Comparison of ENCODE assay signal across 34 cellular contexts in the genomic region with DNA sequence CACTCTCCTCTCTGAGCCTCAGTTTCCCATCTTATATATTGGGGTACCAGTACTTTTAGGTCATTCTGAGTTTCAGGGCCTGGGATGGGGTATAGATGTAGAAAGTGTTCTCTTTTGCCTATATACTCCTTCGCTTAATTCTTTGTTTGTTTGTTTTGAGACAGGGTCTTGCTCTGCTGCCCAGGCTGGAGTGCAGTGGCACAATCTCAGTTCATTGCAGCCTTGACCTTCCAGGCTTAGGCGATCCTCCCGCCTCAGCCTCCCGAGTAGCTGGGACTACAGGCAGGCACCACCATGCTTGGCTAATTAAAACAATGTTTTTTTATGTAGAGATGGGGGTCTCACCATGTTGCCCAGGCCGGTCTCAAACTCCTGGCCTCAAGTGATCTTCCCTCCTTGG. TPM values are rescaled to one million over a fixed set of nuclear protein-coding genes. Genes with fewer than 3 reads are reported as not detected.
"Had no signal": no experiment of that assay in that cellular context is flagged by ENCODE, and none has a peak within 500 bp of the region (broad histone marks: within the 10 kb centered on the region; RNA-seq: fewer than 3 reads in every experiment).

No MANE protein-coding gene starts in this region.

- H3K27ac Mint-ChIP-seq: activated CD4-positive, alpha-beta memory T cell treated with anti-CD3 and anti-CD28 coated beads, Interleukin-2, amount 10 ng/mL, durations not matched to agents 7 days and 5 days; activated CD4-positive, alpha-beta T cell treated with anti-CD3 and anti-CD28 coated beads for 36 hours; activated CD4-positive, alpha-beta T cell treated with anti-CD3 and anti-CD28 coated beads, Interleukin-2, amount 10 ng/mL, durations not matched to agents 7 days and 5 days; activated CD8-positive, alpha-beta memory T cell treated with anti-CD3 and anti-CD28 coated beads, Interleukin-2, amount 10 ng/mL, durations not matched to agents 7 days and 5 days; activated CD8-positive, alpha-beta T cell treated with anti-CD3 and anti-CD28 coated beads, Interleukin-2, amount 10 ng/mL, durations not matched to agents 7 days and 5 days; activated naive CD4-positive, alpha-beta T cell treated with anti-CD3 and anti-CD28 coated beads for 36 hours; activated naive CD4-positive, alpha-beta T cell treated with anti-CD3 and anti-CD28 coated beads, Interleukin-2, amount 50 U/mL, for 72 hours; activated naive CD8-positive, alpha-beta T cell treated with anti-CD3 and anti-CD28 coated beads for 36 hours; activated T-cell treated with anti-CD3 and anti-CD28 coated beads, Interleukin-2, amount 50 U/mL, for 24 hours; activated T-helper 2 cell treated with anti-CD3 and anti-CD28 coated beads, Interferon-gamma antibody, Interleukin-2, Interleukin-4, amounts not matched to agents 10 μg/mL and 5 μg/mL and 100 μg/mL, durations not matched to agents 14 hours and 24 hours and 36 hours; brain; T-cell; T-helper 2 cell treated with Interferon-gamma antibody and Interleukin-4, amounts not matched to agents 5 μg/mL and 100 μg/mL, for 36 hours had no signal

- H3K36me3 Mint-ChIP-seq: activated CD8-positive, alpha-beta memory T cell treated with anti-CD3 and anti-CD28 coated beads, Interleukin-2, amount 10 ng/mL, durations not matched to agents 7 days and 5 days; activated naive CD4-positive, alpha-beta T cell treated with anti-CD3 and anti-CD28 coated beads, Interleukin-2, amount 50 U/mL, for 72 hours; activated naive CD8-positive, alpha-beta T cell treated with anti-CD3 and anti-CD28 coated beads for 36 hours; T-cell had no signal

- DNase-seq: activated CD4-positive, alpha-beta memory T cell treated with anti-CD3 and anti-CD28 coated beads, Interleukin-2, amount 10 ng/mL, durations not matched to agents 7 days and 5 days; activated CD4-positive, alpha-beta T cell treated with anti-CD3 and anti-CD28 coated beads for 1 hour; activated CD4-positive, alpha-beta T cell treated with anti-CD3 and anti-CD28 coated beads for 36 hours; activated CD4-positive, alpha-beta T cell treated with anti-CD3 and anti-CD28 coated beads for 48 hours; activated CD4-positive, alpha-beta T cell treated with anti-CD3 and anti-CD28 coated beads, Interleukin-2, amount 10 ng/mL, durations not matched to agents 7 days and 5 days; activated CD4-positive, alpha-beta T cell treated with anti-CD3 and anti-CD28 coated beads, Interleukin-2, amount 50 U/mL, for 48 hours; activated CD4-positive, CD25-positive, alpha-beta regulatory T cell; activated CD8-positive, alpha-beta memory T cell treated with anti-CD3 and anti-CD28 coated beads for 24 hours; activated CD8-positive, alpha-beta memory T cell treated with anti-CD3 and anti-CD28 coated beads, Interleukin-2, amount 10 ng/mL, durations not matched to agents 7 days and 5 days; activated CD8-positive, alpha-beta memory T cell treated with anti-CD3 and anti-CD28 coated beads, Interleukin-2, amount 50 U/mL, for 48 hours; activated CD8-positive, alpha-beta T cell treated with anti-CD3 and anti-CD28 coated beads, Interleukin-2, amount 10 ng/mL, durations not matched to agents 7 days and 5 days; activated effector memory CD4-positive, alpha-beta T cell treated with Interleukin-2 at 50 U/mL for 16 hours; activated gamma-delta T cell treated with Interleukin-2 at 50 U/mL for 16 hours; activated naive CD4-positive, alpha-beta T cell; activated naive CD4-positive, alpha-beta T cell treated with anti-CD3 and anti-CD28 coated beads for 36 hours; activated naive CD4-positive, alpha-beta T cell treated with anti-CD3 and anti-CD28 coated beads, Interleukin-2, amount 50 U/mL, for 16 hours; activated naive CD8-positive, alpha-beta T cell treated with anti-CD3 and anti-CD28 coated beads for 36 hours; activated T-cell treated with anti-CD3 and anti-CD28 coated beads, Interleukin-2, amount 50 U/mL, for 24 hours; activated T-cell treated with anti-CD3 and anti-CD28 coated beads, Interleukin-2, amount 50 U/mL, for 48 hours; adrenal gland; amniotic stem cell; central memory CD4-positive, alpha-beta T cell; T-cell; T-helper 2 cell; T-helper 9 cell had no signal

- H3K4me1 ChIP-seq: adrenal gland, ascending aorta had no signal

- H3K9me3 ChIP-seq: adrenal gland, ascending aorta had no signal

- H3K4me1 Mint-ChIP-seq: activated CD4-positive, alpha-beta memory T cell treated with anti-CD3 and anti-CD28 coated beads, Interleukin-2, amount 10 ng/mL, durations not matched to agents 7 days and 5 days; activated CD4-positive, alpha-beta T cell treated with anti-CD3 and anti-CD28 coated beads for 36 hours; activated CD4-positive, alpha-beta T cell treated with anti-CD3 and anti-CD28 coated beads, Interleukin-2, amount 10 ng/mL, durations not matched to agents 7 days and 5 days; activated CD8-positive, alpha-beta memory T cell treated with anti-CD3 and anti-CD28 coated beads, Interleukin-2, amount 10 ng/mL, durations not matched to agents 7 days and 5 days; activated naive CD8-positive, alpha-beta T cell treated with anti-CD3 and anti-CD28 coated beads for 36 hours; T-cell had no signal

- ATAC-seq: activated CD4-positive, alpha-beta T cell treated with anti-CD3 and anti-CD28 coated beads for 36 hours; activated CD4-positive, CD25-positive, alpha-beta regulatory T cell treated with anti-CD3 and anti-CD28 coated beads, Interleukin-2, amount 50 U/mL, for 24 hours; activated CD8-positive, alpha-beta memory T cell treated with anti-CD3 and anti-CD28 coated beads, Interleukin-2, amount 10 ng/mL, durations not matched to agents 7 days and 5 days; activated CD8-positive, alpha-beta T cell treated with anti-CD3 and anti-CD28 coated beads, Interleukin-2, amount 10 ng/mL, durations not matched to agents 7 days and 5 days; activated naive CD4-positive, alpha-beta T cell treated with anti-CD3 and anti-CD28 coated beads, Interleukin-2, amount 50 U/mL, for 72 hours; T-cell had no signal

- H3K9me3 Mint-ChIP-seq: activated CD4-positive, alpha-beta memory T cell treated with anti-CD3 and anti-CD28 coated beads, Interleukin-2, amount 10 ng/mL, durations not matched to agents 7 days and 5 days; activated CD4-positive, alpha-beta T cell treated with anti-CD3 and anti-CD28 coated beads, Interleukin-2, amount 10 ng/mL, durations not matched to agents 7 days and 5 days; activated naive CD4-positive, alpha-beta T cell treated with anti-CD3 and anti-CD28 coated beads for 36 hours; activated naive CD4-positive, alpha-beta T cell treated with anti-CD3 and anti-CD28 coated beads, Interleukin-2, amount 50 U/mL, for 72 hours; activated naive CD8-positive, alpha-beta T cell treated with anti-CD3 and anti-CD28 coated beads for 36 hours; activated T-helper 2 cell treated with anti-CD3 and anti-CD28 coated beads, Interferon-gamma antibody, Interleukin-2, Interleukin-4, amounts not matched to agents 10 μg/mL and 5 μg/mL and 100 μg/mL, durations not matched to agents 14 hours and 24 hours and 36 hours; T-helper 2 cell treated with Interferon-gamma antibody and Interleukin-4, amounts not matched to agents 5 μg/mL and 100 μg/mL, for 36 hours had no signal

- H3K27ac ChIP-seq: adrenal gland, ascending aorta, cardiac muscle cell, VCaP had no signal

- H3K4me3 Mint-ChIP-seq: activated CD4-positive, alpha-beta memory T cell treated with anti-CD3 and anti-CD28 coated beads, Interleukin-2, amount 10 ng/mL, durations not matched to agents 7 days and 5 days; activated CD4-positive, alpha-beta T cell treated with anti-CD3 and anti-CD28 coated beads for 36 hours; activated CD4-positive, alpha-beta T cell treated with anti-CD3 and anti-CD28 coated beads, Interleukin-2, amount 10 ng/mL, durations not matched to agents 7 days and 5 days; activated CD8-positive, alpha-beta memory T cell treated with anti-CD3 and anti-CD28 coated beads, Interleukin-2, amount 10 ng/mL, durations not matched to agents 7 days and 5 days; activated CD8-positive, alpha-beta T cell treated with anti-CD3 and anti-CD28 coated beads, Interleukin-2, amount 10 ng/mL, durations not matched to agents 7 days and 5 days; activated naive CD4-positive, alpha-beta T cell treated with anti-CD3 and anti-CD28 coated beads for 36 hours; activated naive CD8-positive, alpha-beta T cell treated with anti-CD3 and anti-CD28 coated beads for 36 hours; activated T-cell treated with anti-CD3 and anti-CD28 coated beads, Interleukin-2, amount 50 U/mL, for 24 hours; brain; T-cell; T-helper 2 cell treated with Interferon-gamma antibody and Interleukin-4, amounts not matched to agents 5 μg/mL and 100 μg/mL, for 36 hours had no signal

- H3K27me3 ChIP-seq: adrenal gland, ascending aorta, cardiac muscle cell had no signal

RNA-seq across cellular contexts. Expression of a gene that starts 31.1 kb away (rescaled TPM):
- total RNA-seq: activated CD4-positive, alpha-beta memory T cell treated with anti-CD3 and anti-CD28 coated beads, Interleukin-2, amount 10 ng/mL, durations not matched to agents 7 days and 5 days; activated CD4-positive, alpha-beta T cell treated with anti-CD3 and anti-CD28 coated beads for 36 hours; activated CD4-positive, alpha-beta T cell treated with anti-CD3 and anti-CD28 coated beads, Interleukin-2, amount 10 ng/mL, durations not matched to agents 7 days and 5 days; activated CD8-positive, alpha-beta memory T cell treated with anti-CD3 and anti-CD28 coated beads, Interleukin-2, amount 10 ng/mL, durations not matched to agents 7 days and 5 days; activated CD8-positive, alpha-beta T cell treated with anti-CD3 and anti-CD28 coated beads, Interleukin-2, amount 10 ng/mL, durations not matched to agents 7 days and 5 days; activated naive CD4-positive, alpha-beta T cell treated with anti-CD3 and anti-CD28 coated beads for 36 hours; activated naive CD4-positive, alpha-beta T cell treated with anti-CD3 and anti-CD28 coated beads, Interleukin-2, amount 50 U/mL, for 72 hours; activated naive CD8-positive, alpha-beta T cell treated with anti-CD3 and anti-CD28 coated beads for 36 hours; activated T-helper 2 cell treated with anti-CD3 and anti-CD28 coated beads, Interferon-gamma antibody, Interleukin-2, Interleukin-4, amounts not matched to agents 10 μg/mL and 5 μg/mL and 100 μg/mL, durations not matched to agents 14 hours and 24 hours and 36 hours; T-helper 1 cell treated with Interleukin-12 subunit alpha and Interleukin-12 subunit beta and Interleukin-4 antibody, amounts not matched to agents 30 ng/mL and 1 ng/mL, for 36 hours had no signal
